Comparison of ENCODE assay signal across 15 cellular contexts in the genomic region with DNA sequence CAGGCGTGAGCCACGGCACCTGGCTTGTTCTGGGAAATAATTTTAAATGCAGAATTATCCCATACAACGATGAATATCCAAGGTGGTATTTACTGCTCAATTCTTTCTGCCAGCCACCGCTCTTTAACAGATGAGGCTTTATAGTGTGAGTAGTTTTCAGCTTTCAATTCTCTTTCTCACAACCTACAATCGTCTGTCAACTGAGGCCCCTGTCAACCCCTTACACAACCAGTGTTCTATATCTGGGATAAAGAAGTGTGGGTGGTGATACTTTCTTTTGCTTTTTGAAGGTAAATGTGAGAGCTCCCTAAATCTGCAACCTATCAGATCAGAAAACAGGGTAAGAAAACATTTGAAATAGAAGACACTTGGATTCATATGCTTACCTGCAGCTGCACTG. TPM values are rescaled to one million over a fixed set of nuclear protein-coding genes. Genes with fewer than 3 reads are reported as not detected.
DNase-seq lines count a peak whose midpoint lies in the region; ATAC-seq and TF ChIP-seq lines count a peak whose summit lies in the region.
"Had no signal": no experiment of that assay in that cellular context is flagged by ENCODE, and none has a peak within 500 bp of the region (broad histone marks: within the 10 kb centered on the region; RNA-seq: fewer than 3 reads in every experiment).

No MANE protein-coding gene starts in this region.

- peaks cover 52% of the 10 kb centered on the region for H3K4me1 Mint-ChIP-seq in activated CD8-positive, alpha-beta T cell treated with anti-CD3 and anti-CD28 coated beads, Interleukin-2, amount 10 ng/mL, durations not matched to agents 7 days and 5 days (ENCODE audit: low read depth)
- peaks cover 36 to 49% of the 10 kb centered on the region in 2 donors for H3K4me1 Mint-ChIP-seq in natural killer cell

- peak overlapping the region; percentile 84 for H3K27ac Mint-ChIP-seq in activated CD8-positive, alpha-beta T cell treated with anti-CD3 and anti-CD28 coated beads, Interleukin-2, amount 10 ng/mL, durations not matched to agents 7 days and 5 days
- peak overlapping the region; percentile 79 to 87 for H3K27ac Mint-ChIP-seq in natural killer cell
- H3K27ac Mint-ChIP-seq: nephron progenitor cell had no signal

- H3K4me1 ChIP-seq in BE2C, result peaks cover 2% of the 10 kb centered on the region

- POLR2A ChIA-PET in activated CD8-positive, alpha-beta T cell treated with anti-CD3 and anti-CD28 coated beads, Interleukin-2, amount 10 ng/mL, durations not matched to agents 7 days and 5 days (lab: Charles Lee), result interaction anchor here (0.6 to 3.6 kb wide), 4 partner anchors 11 to 75 kb away, joined by 3 to 18 read pairs (median 8); a partner anchor contains a TSS

- peak; percentile 40 to 55 for ATAC-seq in activated CD4-positive, CD25-positive, alpha-beta regulatory T cell treated with anti-CD3 and anti-CD28 coated beads, Interleukin-2, amount 50 U/mL, for 24 hours
- ATAC-seq in GM18867 (IDR thresholded peaks at IDR 0.05; ENCODE audit: unreplicated experiment) (peak; percentile 42), natural killer cell (no peak), HG02623 (IDR thresholded peaks at IDR 0.05; ENCODE audit: unreplicated experiment) (no peak)
- ATAC-seq in activated CD8-positive, alpha-beta T cell treated with anti-CD3 and anti-CD28 coated beads, Interleukin-2, amount 10 ng/mL, durations not matched to agents 7 days and 5 days, result no peak
- ATAC-seq: lower lobe of right lung, PC-3 had no signal

- H3K27me3 ChIP-seq in BE2C, result no peaks in the 10 kb centered on the region
- H3K27me3 ChIP-seq: transverse colon had no signal

- H3K36me3 Mint-ChIP-seq in activated CD8-positive, alpha-beta T cell treated with anti-CD3 and anti-CD28 coated beads, Interleukin-2, amount 10 ng/mL, durations not matched to agents 7 days and 5 days (ENCODE audit: low read depth), result peaks cover 36% of the 10 kb centered on the region
- no peaks in the 10 kb centered on the region for H3K36me3 Mint-ChIP-seq in natural killer cell

- peaks cover 6% of the 10 kb centered on the region for H3K36me3 ChIP-seq in BE2C

- CTCF ChIA-PET in activated CD8-positive, alpha-beta T cell treated with anti-CD3 and anti-CD28 coated beads, Interleukin-2, amount 10 ng/mL, durations not matched to agents 7 days and 5 days (lab: Charles Lee), result interaction anchor here (0.9 to 6.5 kb wide), 5 partner anchors 17 to 51 kb away, joined by 3 to 33 read pairs (median 4); no protein-coding TSS in a partner anchor

- H3K27me3 Mint-ChIP-seq in activated CD8-positive, alpha-beta T cell treated with anti-CD3 and anti-CD28 coated beads, Interleukin-2, amount 10 ng/mL, durations not matched to agents 7 days and 5 days (ENCODE audit: low read depth), result no peaks in the 10 kb centered on the region
- no peaks in the 10 kb centered on the region for H3K27me3 Mint-ChIP-seq in natural killer cell (ENCODE audit: low read depth in 2 of 2)

- DNase-seq in activated CD4-positive, CD25-positive, alpha-beta regulatory T cell (lab: John Stamatoyannopoulos, UW), result no peak
- no peak for DNase-seq in activated CD8-positive, alpha-beta T cell treated with anti-CD3 and anti-CD28 coated beads, Interleukin-2, amount 10 ng/mL, durations not matched to agents 7 days and 5 days
- DNase-seq in natural killer cell, result no peak
- no peak for DNase-seq in BE2C
- DNase-seq in Ammon's horn (ENCODE audit: low spot score), result no peak
- DNase-seq: activated CD4-positive, CD25-positive, alpha-beta regulatory T cell treated with anti-CD3 and anti-CD28 coated beads, Interleukin-2, amount 50 U/mL, for 72 hours; cerebellar nuclear complex; GOT3; lower lobe of right lung; nephron progenitor cell; PC-3; transverse colon had no signal

- H3K4me3 ChIP-seq in BE2C (ENCODE audit: low read depth, low read length), result no peak overlapping the region
- H3K4me3 ChIP-seq: lower lobe of right lung, transverse colon had no signal

- H3K9me3 Mint-ChIP-seq in activated CD8-positive, alpha-beta T cell treated with anti-CD3 and anti-CD28 coated beads, Interleukin-2, amount 10 ng/mL, durations not matched to agents 7 days and 5 days (ENCODE audit: insufficient read depth), result no peaks in the 10 kb centered on the region
- H3K9me3 Mint-ChIP-seq in natural killer cell, result no peaks in the 10 kb centered on the region
- H3K9me3 Mint-ChIP-seq: nephron progenitor cell had no signal

- no peak overlapping the region for H3K4me3 Mint-ChIP-seq in activated CD8-positive, alpha-beta T cell treated with anti-CD3 and anti-CD28 coated beads, Interleukin-2, amount 10 ng/mL, durations not matched to agents 7 days and 5 days
- no peak overlapping the region for H3K4me3 Mint-ChIP-seq in natural killer cell
- H3K4me3 Mint-ChIP-seq: nephron progenitor cell had no signal

- H3K9me3 ChIP-seq in BE2C, result no peaks in the 10 kb centered on the region
- H3K9me3 ChIP-seq: lower lobe of right lung, transverse colon had no signal

- TF ChIP-seq CTCF in natural killer cell (IDR thresholded peaks at IDR 0.05), result no peak
- TF ChIP-seq CTCF in BE2C (IDR thresholded peaks at IDR 0.05; ENCODE audit: low read depth, low read length), result no peak

- intact Hi-C loops in natural killer cell (cut with micrococcal nuclease), result no loop called here

RNA-seq across cellular contexts. Expression of a gene that starts 22.5 kb away (rescaled TPM):
- 10 to 100 TPM; 42.5 to 46.5 TPM for total RNA-seq in activated CD8-positive, alpha-beta T cell treated with anti-CD3 and anti-CD28 coated beads, Interleukin-2, amount 10 ng/mL, durations not matched to agents 7 days and 5 days
- total RNA-seq in natural killer cell, result 10 to 100 TPM; 47.3 to 54.9 (median 49.9) TPM
- 71.9 TPM for polyA plus RNA-seq in BE2C (2012; ENCODE audit: insufficient read depth, insufficient read length, low read depth)

RNA-seq across cellular contexts. Expression of a gene that starts 53.6 kb away (rescaled TPM):
- total RNA-seq in activated CD8-positive, alpha-beta T cell treated with anti-CD3 and anti-CD28 coated beads, Interleukin-2, amount 10 ng/mL, durations not matched to agents 7 days and 5 days, result 10 to 100 TPM; 38.3 to 38.6 TPM
- 10 to 100 TPM; 71.5 to 91.3 (median 75.9) TPM for total RNA-seq in natural killer cell
- 162 TPM for polyA plus RNA-seq in BE2C (2012; ENCODE audit: insufficient read depth, insufficient read length, low read depth)

Comparison
In these comparisons a context has a peak if more than half of its experiments do, and no peak if none do; other contexts are left out.
1. ATAC-seq: peak in activated CD4-positive, CD25-positive, alpha-beta regulatory T cell treated with anti-CD3 and anti-CD28 coated beads, Interleukin-2, amount 50 U/mL, for 24 hours (2 of 2) and GM18867 (single experiment); none in activated CD8-positive, alpha-beta T cell treated with anti-CD3 and anti-CD28 coated beads, Interleukin-2, amount 10 ng/mL, durations not matched to agents 7 days and 5 days (single experiment), natural killer cell (0 of 3) and HG02623 (single experiment).